ENCODE assay signal across 8 cellular contexts in the genomic region with DNA sequence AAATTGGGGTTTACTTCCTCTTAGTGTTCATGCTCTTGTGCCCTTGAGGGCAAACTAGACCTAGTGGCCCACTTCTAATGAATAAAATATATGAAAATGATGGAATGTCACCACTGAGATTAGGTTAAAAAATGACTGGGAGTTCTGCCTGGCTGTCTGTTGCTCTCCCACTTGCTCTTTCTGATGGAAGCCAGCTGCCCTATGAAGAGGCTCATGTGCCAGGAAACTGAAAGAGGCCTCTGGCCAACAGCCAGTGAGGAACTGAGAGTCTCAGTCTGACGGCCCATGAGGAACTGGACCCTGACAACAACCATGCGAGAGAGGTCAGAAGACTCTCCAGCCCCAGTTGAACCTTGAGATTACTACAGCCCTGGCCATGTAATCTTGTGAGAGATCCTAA.
DNase-seq lines count a peak whose midpoint lies in the region; ATAC-seq and TF ChIP-seq lines count a peak whose summit lies in the region.

No MANE protein-coding gene starts in this region.

- no peaks in the 10 kb centered on the region for H3K36me3 ChIP-seq in left lung
- no peaks in the 10 kb centered on the region for H3K36me3 ChIP-seq in CD4-positive, alpha-beta memory T cell (ENCODE audit: insufficient read depth, low read length)

- H3K36me3 Mint-ChIP-seq in CD4-positive, alpha-beta memory T cell: no peaks in the 10 kb centered on the region

- H3K4me1 ChIP-seq in left lung: peaks cover 0 to 7% of the 10 kb centered on the region in 2 donors
- no peaks in the 10 kb centered on the region for H3K4me1 ChIP-seq in CD4-positive, alpha-beta memory T cell (ENCODE audit: insufficient read depth, low read length)
- no peaks in the 10 kb centered on the region for H3K4me1 ChIP-seq in foreskin keratinocyte

- TF ChIP-seq CTCF in left lung (IDR thresholded peaks at IDR 0.05): no peak
- TF ChIP-seq CTCF in foreskin keratinocyte (conservative IDR thresholded peaks at IDR 0.05): no peak

- CTCF ChIA-PET in CD4-positive, alpha-beta memory T cell (lab: Charles Lee; ENCODE audit: partially characterized antibody): no interaction called here

- no peak overlapping the region for H3K4me3 ChIP-seq in left lung
- H3K4me3 ChIP-seq in CD4-positive, alpha-beta memory T cell (ENCODE audit: low read length in 2 of 2): no peak overlapping the region

- no peaks in the 10 kb centered on the region for H3K9me3 ChIP-seq in left lung
- H3K9me3 ChIP-seq in CD4-positive, alpha-beta memory T cell (ENCODE audit: control insufficient read depth in 1 of 2, low read length in 2 of 2): no peaks in the 10 kb centered on the region

- H3K27ac ChIP-seq in left lung: no peak overlapping the region
- H3K27ac ChIP-seq in CD4-positive, alpha-beta memory T cell (ENCODE audit: low read depth, low read length): no peak overlapping the region
- H3K27ac ChIP-seq in foreskin keratinocyte: no peak overlapping the region

- POLR2A ChIA-PET in CD4-positive, alpha-beta memory T cell (lab: Charles Lee; ENCODE audit: partially characterized antibody): no interaction called here

- H3K4me1 Mint-ChIP-seq in CD4-positive, alpha-beta memory T cell: no peaks in the 10 kb centered on the region

- intact Hi-C loops in left lung (cut with DNase I): no loop called here
- intact Hi-C loops in CD4-positive, alpha-beta memory T cell (cut with micrococcal nuclease): no loop called here

- H3K27ac Mint-ChIP-seq in CD4-positive, alpha-beta memory T cell: no peak overlapping the region

- ATAC-seq in GM18873 (IDR thresholded peaks at IDR 0.05; ENCODE audit: low FRiP score, unreplicated experiment): peak; percentile 99
- peak; percentile 99 for ATAC-seq in HG02852 (IDR thresholded peaks at IDR 0.05; ENCODE audit: unreplicated experiment)
- ATAC-seq in left lung: peak; percentile 89
- no peak for ATAC-seq in foreskin keratinocyte

- H3K27me3 ChIP-seq in left lung: no peaks in the 10 kb centered on the region
- H3K27me3 ChIP-seq in CD4-positive, alpha-beta memory T cell (ENCODE audit: insufficient read depth, low read length): no peaks in the 10 kb centered on the region
- H3K27me3 ChIP-seq in foreskin keratinocyte: no peaks in the 10 kb centered on the region

- DNase-seq in RPMI7951 (ENCODE audit: low read depth) (peak; percentile 43), left lung (peak in 1 of 2 donors; percentile 76), foreskin keratinocyte (no peak), activated T-cell treated with anti-CD3 and anti-CD28 coated beads for 4 hours (no peak)
- DNase-seq in CD4-positive, alpha-beta memory T cell: no peak
- no peak for DNase-seq in activated CD8-positive, alpha-beta memory T cell treated with anti-CD3 and anti-CD28 coated beads, Interleukin-2, amount 50 U/mL, for 4 hours

- peaks cover 0 to 6% of the 10 kb centered on the region in 2 donors for H3K27me3 Mint-ChIP-seq in CD4-positive, alpha-beta memory T cell

- no peak overlapping the region for H3K4me3 Mint-ChIP-seq in CD4-positive, alpha-beta memory T cell

- H3K9me3 Mint-ChIP-seq in CD4-positive, alpha-beta memory T cell: peaks cover 0 to 2% (median 0%) of the 10 kb centered on the region in 8 donors
